In genomic region chr10:1047937-1048336, GRCh38 we compare ENCODE assay signal across 8 cellular contexts. TPM values are rescaled to one million over a fixed set of nuclear protein-coding genes. Genes with fewer than 3 reads are reported as not detected.
DNase-seq lines count a peak whose midpoint lies in the region; ATAC-seq, FAIRE-seq and TF ChIP-seq lines count a peak whose summit lies in the region.

No MANE protein-coding gene starts in this region.

- in situ Hi-C loops in GM12878 (cut with MboI) = no loop called here

- H3K36me3 ChIP-seq in ACC112 (ENCODE audit: insufficient read depth, low read length) = peaks cover 15% of the 10 kb centered on the region
- peaks cover 50% of the 10 kb centered on the region for H3K36me3 ChIP-seq in HUES6 (ENCODE audit: control insufficient read depth, insufficient read depth, low read length)
- H3K36me3 ChIP-seq in GM12878 (ENCODE audit: control insufficient read depth in 2 of 2, insufficient read depth in 2 of 2, low read length in 1 of 2) = peaks cover 0 to 8% of the 10 kb centered on the region in 2 experiments; a peak in 2 of 4 replicates
- H3K36me3 ChIP-seq in lung (ENCODE audit: control insufficient read depth in 2 of 2, insufficient read depth in 2 of 2, low read length in 2 of 2) = peaks cover 0 to 5% of the 10 kb centered on the region in 2 donors
- H3K36me3 ChIP-seq in urinary bladder (ENCODE audit: insufficient read depth) = no peaks in the 10 kb centered on the region

- H3K9me3 ChIP-seq in HUES6 (ENCODE audit: control insufficient read depth, insufficient read depth, low read depth, low read length) (no peaks in the 10 kb centered on the region), GM12878 (replicated peaks; ENCODE audit: control insufficient read depth, insufficient read depth, low read length) (no peaks in the 10 kb centered on the region), lung (ENCODE audit: control insufficient read depth in 2 of 2, insufficient read depth in 1 of 2, low read length in 1 of 2) (peaks cover 0 to 2% of the 10 kb centered on the region in 2 donors)

- RAD21 ChIA-PET in GM12878 (lab: Charles Lee; ENCODE audit: unreplicated experiment) = interaction anchor here (1.1 to 3.1 kb wide), 3 partner anchors 11 to 119 kb away, joined by 4 to 9 read pairs (median 7); partner anchors contain the start of gene GTPBP4

- TF ChIP-seq POLR2A in GM12878 (IDR thresholded peaks at IDR 0.05; ENCODE audit: low read depth, low read length) = no peak

- peaks cover 3% of the 10 kb centered on the region; the same call in 1 of the 2 replicates for H4K20me1 ChIP-seq in GM12878 (ENCODE audit: control insufficient read depth, insufficient read depth)

- DNase-seq in GM12878 (ENCODE audit: low read depth, low spot score) (no peak), lung (ENCODE audit: low spot score) (no peak), superior temporal gyrus (ENCODE audit: extremely low spot score) (no peak), AG08396 (ENCODE audit: low spot score) (no peak)
- no peak for DNase-seq in activated CD8-positive, alpha-beta memory T cell treated with anti-CD3 and anti-CD28 coated beads, Interleukin-2, amount 50 U/mL, for 4 hours

- TF ChIP-seq RAD21 in GM12878 (IDR thresholded peaks at IDR 0.05; ENCODE audit: insufficient read depth, low read depth, low read length) = no peak

- WGBS in GM12878 (ENCODE audit: insufficient coverage, insufficient replicate concordance, low lambda C conversion rate, missing lambda C conversion rate) = under 1% methylated on average over 15 of the region's 15 CpGs
- WGBS in lung, 2 donors = 5% methylated on average over 15 of the region's 15 CpGs
- 3% methylated on average over 15 of the region's 15 CpGs for WGBS in urinary bladder

- H3K4me1 ChIP-seq in ACC112 (ENCODE audit: control insufficient read depth, insufficient read depth, low read length, unreplicated experiment) (peaks cover 15% of the 10 kb centered on the region), HUES6 (ENCODE audit: control insufficient read depth, insufficient read depth, low read length) (peaks cover 6% of the 10 kb centered on the region; the same call in 1 of the 2 replicates), GM12878 (ENCODE audit: control insufficient read depth, insufficient read depth, low read length) (peaks cover 5% of the 10 kb centered on the region), lung (ENCODE audit: control insufficient read depth in 2 of 2, insufficient read depth in 2 of 2, low read length in 2 of 2) (peaks cover 10 to 11% of the 10 kb centered on the region in 2 donors), urinary bladder (ENCODE audit: insufficient read depth) (no peaks in the 10 kb centered on the region)

- SMC1A ChIA-PET in GM12878 (lab: Charles Lee; ENCODE audit: uncharacterized antibody, unreplicated experiment) = interaction anchor here (1.9 kb wide), 1 partner anchor 10 kb away, joined by 6 read pairs; no protein-coding TSS in a partner anchor

- H3K4me2 ChIP-seq in GM12878 (ENCODE audit: control insufficient read depth, insufficient read depth) = peak overlapping the region; percentile 95

- POLR2A ChIA-PET in GM12878 (lab: Charles Lee) = interaction anchor here (0.6 to 3.6 kb wide), 4 partner anchors 10 to 105 kb away, joined by 4 to 16 read pairs (median 10); no protein-coding TSS in a partner anchor

- H3K9ac ChIP-seq in HUES6 (ENCODE audit: low read length) (peak overlapping the region; percentile 90), GM12878 (ENCODE audit: control insufficient read depth, insufficient read depth, low read length) (peak overlapping the region; percentile 92)

- H3K27ac ChIP-seq in ACC112 (ENCODE audit: low read depth, low read length) (peak overlapping the region; percentile 94; the same call in 1 of the 2 replicates), HUES6 (ENCODE audit: low read depth, low read length) (peak overlapping the region; percentile 94; the same call in 1 of the 2 replicates), GM12878 (ENCODE audit: control insufficient read depth, insufficient read depth) (peak overlapping the region; percentile 96), lung (ENCODE audit: low read depth in 1 of 2, low read length in 1 of 2) (peak overlapping the region; percentile 98), urinary bladder (ENCODE audit: low read depth) (peak overlapping the region; percentile 100)

- H3K79me2 ChIP-seq in ACC112 (ENCODE audit: control insufficient read depth, insufficient read depth, low read length, unreplicated experiment) = peaks cover 68% of the 10 kb centered on the region
- peaks cover 81% of the 10 kb centered on the region for H3K79me2 ChIP-seq in GM12878 (ENCODE audit: control insufficient read depth, insufficient read depth, low read length)

- H3K27me3 ChIP-seq in ACC112 (ENCODE audit: insufficient read depth, low read length) = no peaks in the 10 kb centered on the region
- H3K27me3 ChIP-seq in HUES6 (ENCODE audit: control insufficient read depth, insufficient read depth, low read length) = no peaks in the 10 kb centered on the region
- no peaks in the 10 kb centered on the region for H3K27me3 ChIP-seq in GM12878 (replicated peaks in 1 of 2; ENCODE audit: control insufficient read depth in 2 of 2, insufficient read depth in 2 of 2, low read length in 1 of 2)
- no peaks in the 10 kb centered on the region for H3K27me3 ChIP-seq in lung (ENCODE audit: control insufficient read depth, insufficient read depth)

- intact Hi-C loops in GM12878 (cut with micrococcal nuclease; ENCODE audit: unreplicated experiment) = loop anchor here (2.0 kb wide), 1 partner anchor 117 kb away; the partner anchor contains the start of gene LARP4B

- ATAC-seq in GM12878 = no peak
- ATAC-seq in lung (ENCODE audit: insufficient read depth, low FRiP score) = no peak

- FAIRE-seq in GM12878 (lab: Jason Lieb, UNC) = no peak

- no peak for TF ChIP-seq EP300 in GM12878 (IDR thresholded peaks at IDR 0.05; ENCODE audit: borderline replicate concordance in 1 of 2, control insufficient read depth in 1 of 2, low read depth in 2 of 2, low read length in 2 of 2)

- H3K4me3 ChIP-seq in ACC112 (ENCODE audit: low read depth, low read length) (peak overlapping the region; percentile 86), HUES6 (ENCODE audit: low read depth, low read length) (peak overlapping the region; percentile 97), GM12878 (peak overlapping the region; percentile 73), lung (peak overlapping the region; percentile 100), urinary bladder (ENCODE audit: low read depth, low read length) (peak overlapping the region; percentile 57)

- BruUV-seq in GM12878 (replicated peaks; lab: Mats Ljungman, UMichigan) = no TSS peak

- H2AFZ ChIP-seq in ACC112 (ENCODE audit: low read length, unreplicated experiment) = no peak overlapping the region
- no peak overlapping the region for H2AFZ ChIP-seq in GM12878 (ENCODE audit: control insufficient read depth, low read depth, low read length)

- CTCF ChIA-PET in GM12878 (lab: Yijun Ruan, JAX) = no interaction called here

- no peak for TF ChIP-seq CTCF in GM12878 (IDR thresholded peaks at IDR 0.05 in 2 of 3, conservative IDR thresholded peaks at IDR 0.05 in 1 of 3; ENCODE audit: control insufficient read depth in 2 of 3, extremely low read depth in 1 of 3, insufficient read depth in 1 of 3, low read depth in 3 of 3, low read length in 3 of 3)
- no peak for TF ChIP-seq CTCF in lung (IDR thresholded peaks at IDR 0.05; ENCODE audit: control extremely low read depth, extremely low read depth)

RNA-seq across cellular contexts. Expression of gene IDI1, which starts 1.0 kb away (rescaled TPM):
- 154 and 155 TPM in 2 replicates for total RNA-seq in GM12878 (2013; cell fraction: nucleolus; rRNA removed)
- total RNA-seq in GM12878 (2014; rRNA removed) (112 and 150 TPM in 2 replicates), GM12878 (2014; rRNA removed; fragmentation: Illumina TruSeq; extraction: Trizol) (152 and 163 TPM in 2 replicates), GM12878 (2021) (85.5 and 88.4 TPM in 2 replicates), lung (100 to 1,000 TPM in 1 of 2 donors, 10 to 100 TPM in 1; 60.0 to 173 TPM), urinary bladder (86.0 TPM)
- 57.8 TPM for polyA plus RNA-seq in GM12878 (2011; ENCODE audit: low read depth)
- polyA plus RNA-seq in GM12878 (2011; rRNA removed) (216 and 332 TPM in 2 replicates), GM12878 (2014; fragmentation: Illumina TruSeq; extraction: Trizol) (156 and 224 TPM in 2 replicates), GM12878 (2014; fragmentation: Nextera tagmentation; extraction: Ambion mirVana) (100 to 1,000 TPM; 156 to 223 TPM), GM12878 (2014; rRNA removed) (129 and 158 TPM in 2 replicates), GM12878 (2016; fragmentation: Nextera tagmentation; extraction: Ambion mirVana) (100 to 1,000 TPM; 202 to 206 TPM), lung (100 to 1,000 TPM in 1 of 2 donors, 10 to 100 TPM in 1; 44.4 to 123 TPM), urinary bladder (31.4 TPM)
- 66.6 and 66.7 TPM in 2 replicates for polyA plus RNA-seq in GM12878 (2011; cell fraction: cytosol; rRNA removed)
- polyA plus RNA-seq in GM12878 (2011; cell fraction: nucleus; rRNA removed) = 108 and 119 TPM in 2 replicates
- polyA plus RNA-seq in GM12878 (2012) = 79.7 and 106 TPM in 2 replicates
- polyA minus RNA-seq in GM12878 (2011; rRNA and poly(A)+ RNA removed) = 82.4 and 96.9 TPM in 2 replicates
- 27.1 and 29.8 TPM in 2 replicates for polyA minus RNA-seq in GM12878 (2011; cell fraction: cytosol; rRNA and poly(A)+ RNA removed)
- polyA minus RNA-seq in GM12878 (2011; cell fraction: nucleus; rRNA and poly(A)+ RNA removed) = 39.7 and 57.8 TPM in 2 replicates

RNA-seq across cellular contexts. Expression of gene WDR37, which starts 8.2 kb away (rescaled TPM):
- 35.7 and 36.6 TPM in 2 replicates for total RNA-seq in GM12878 (2013; cell fraction: nucleolus; rRNA removed)
- total RNA-seq in GM12878 (2014; rRNA removed) = 8.0 and 8.5 TPM in 2 replicates
- total RNA-seq in GM12878 (2014; rRNA removed; fragmentation: Illumina TruSeq; extraction: Trizol) = 6.1 and 6.3 TPM in 2 replicates
- total RNA-seq in GM12878 (2021) = 9.0 and 11.1 TPM in 2 replicates
- polyA plus RNA-seq in GM12878 (2011; ENCODE audit: low read depth) = 5.1 TPM
- polyA plus RNA-seq in GM12878 (2011; rRNA removed) = 9.7 and 10.5 TPM in 2 replicates
- 10.4 and 10.9 TPM in 2 replicates for polyA plus RNA-seq in GM12878 (2011; cell fraction: cytosol; rRNA removed)
- 31.1 and 31.4 TPM in 2 replicates for polyA plus RNA-seq in GM12878 (2011; cell fraction: nucleus; rRNA removed)
- polyA plus RNA-seq in GM12878 (2012) = 6.1 and 8.4 TPM in 2 replicates
- 6.4 and 6.6 TPM in 2 replicates for polyA plus RNA-seq in GM12878 (2014; fragmentation: Illumina TruSeq; extraction: Trizol)
- 1 to 10 TPM; 1.9 to 2.5 TPM for polyA plus RNA-seq in GM12878 (2014; fragmentation: Nextera tagmentation; extraction: Ambion mirVana)
- 8.4 and 8.8 TPM in 2 replicates for polyA plus RNA-seq in GM12878 (2014; rRNA removed)
- polyA plus RNA-seq in GM12878 (2016; fragmentation: Nextera tagmentation; extraction: Ambion mirVana) = 1 to 10 TPM; 6.5 to 7.7 TPM
- polyA minus RNA-seq in GM12878 (2011; rRNA and poly(A)+ RNA removed) = 25.3 and 25.7 TPM in 2 replicates
- polyA minus RNA-seq in GM12878 (2011; cell fraction: cytosol; rRNA and poly(A)+ RNA removed) = 4.1 and 12.3 TPM in 2 replicates
- 12.3 and 15.5 TPM in 2 replicates for polyA minus RNA-seq in GM12878 (2011; cell fraction: nucleus; rRNA and poly(A)+ RNA removed)
- total RNA-seq in lung = 10 to 100 TPM; 16.4 to 23.5 TPM
- 10 to 100 TPM in 1 of 2 donors, 1 to 10 TPM in 1; 6.6 to 10.9 TPM for polyA plus RNA-seq in lung
- total RNA-seq in urinary bladder = 12.2 TPM
- polyA plus RNA-seq in urinary bladder = 8.9 TPM

RNA-seq across cellular contexts. Expression of gene IDI2, which starts 22.3 kb away (rescaled TPM):
- not detected in 2 replicates for total RNA-seq in GM12878 (2013; cell fraction: nucleolus; rRNA removed)
- total RNA-seq in GM12878 (2014; rRNA removed) (not detected in 2 replicates), GM12878 (2014; rRNA removed; fragmentation: Illumina TruSeq; extraction: Trizol) (not detected in 2 replicates), GM12878 (2021) (not detected in 2 replicates), lung (under 1 TPM in 1 of 2 donors, not detected in 1; 0.18 TPM), urinary bladder (not detected)
- not detected for polyA plus RNA-seq in GM12878 (2011; ENCODE audit: low read depth)
- polyA plus RNA-seq in GM12878 (2011; rRNA removed) (not detected in 2 replicates), GM12878 (2014; fragmentation: Illumina TruSeq; extraction: Trizol) (0.06 TPM in 1 of 2 replicates, not detected in the other), GM12878 (2014; fragmentation: Nextera tagmentation; extraction: Ambion mirVana) (not detected), GM12878 (2014; rRNA removed) (not detected in 2 replicates), GM12878 (2016; fragmentation: Nextera tagmentation; extraction: Ambion mirVana) (not detected), lung (under 1 TPM; 0.05 to 0.08 TPM), urinary bladder (not detected)
- not detected in 2 replicates for polyA plus RNA-seq in GM12878 (2011; cell fraction: cytosol; rRNA removed)
- not detected in 2 replicates for polyA plus RNA-seq in GM12878 (2011; cell fraction: nucleus; rRNA removed)
- not detected in 2 replicates for polyA plus RNA-seq in GM12878 (2012)
- not detected in 2 replicates for polyA minus RNA-seq in GM12878 (2011; rRNA and poly(A)+ RNA removed)
- not detected in 2 replicates for polyA minus RNA-seq in GM12878 (2011; cell fraction: cytosol; rRNA and poly(A)+ RNA removed)
- not detected in 2 replicates for polyA minus RNA-seq in GM12878 (2011; cell fraction: nucleus; rRNA and poly(A)+ RNA removed)

RNA-seq across cellular contexts. Expression of gene GTPBP4, which starts 59.7 kb away (rescaled TPM):
- total RNA-seq in GM12878 (2013; cell fraction: nucleolus; rRNA removed) = 89.9 and 93.0 TPM in 2 replicates
- 58.5 and 64.6 TPM in 2 replicates for total RNA-seq in GM12878 (2014; rRNA removed)
- 88.7 and 89.6 TPM in 2 replicates for total RNA-seq in GM12878 (2014; rRNA removed; fragmentation: Illumina TruSeq; extraction: Trizol)
- total RNA-seq in GM12878 (2021) = 82.2 and 93.9 TPM in 2 replicates
- polyA plus RNA-seq in GM12878 (2011; ENCODE audit: low read depth) = 24.6 TPM
- polyA plus RNA-seq in GM12878 (2011; rRNA removed) = 62.0 and 68.8 TPM in 2 replicates
- 23.3 and 23.5 TPM in 2 replicates for polyA plus RNA-seq in GM12878 (2011; cell fraction: cytosol; rRNA removed)
- 45.3 and 63.4 TPM in 2 replicates for polyA plus RNA-seq in GM12878 (2011; cell fraction: nucleus; rRNA removed)
- polyA plus RNA-seq in GM12878 (2012) = 37.8 and 48.2 TPM in 2 replicates
- 74.9 and 99.3 TPM in 2 replicates for polyA plus RNA-seq in GM12878 (2014; fragmentation: Illumina TruSeq; extraction: Trizol)
- 10 to 100 TPM; 60.3 to 68.0 TPM for polyA plus RNA-seq in GM12878 (2014; fragmentation: Nextera tagmentation; extraction: Ambion mirVana)
- 61.7 and 66.3 TPM in 2 replicates for polyA plus RNA-seq in GM12878 (2014; rRNA removed)
- 100 to 1,000 TPM; 115 to 118 TPM for polyA plus RNA-seq in GM12878 (2016; fragmentation: Nextera tagmentation; extraction: Ambion mirVana)
- 34.4 and 44.0 TPM in 2 replicates for polyA minus RNA-seq in GM12878 (2011; rRNA and poly(A)+ RNA removed)
- polyA minus RNA-seq in GM12878 (2011; cell fraction: cytosol; rRNA and poly(A)+ RNA removed) = 9.5 and 14.7 TPM in 2 replicates
- 28.4 and 54.9 TPM in 2 replicates for polyA minus RNA-seq in GM12878 (2011; cell fraction: nucleus; rRNA and poly(A)+ RNA removed)
- 10 to 100 TPM; 36.5 to 43.6 TPM for total RNA-seq in lung
- 10 to 100 TPM; 17.6 to 41.7 TPM for polyA plus RNA-seq in lung
- 28.4 TPM for total RNA-seq in urinary bladder
- polyA plus RNA-seq in urinary bladder = 27.4 TPM
